7 cellular contexts compared by ENCODE assay signal in the genomic region with DNA sequence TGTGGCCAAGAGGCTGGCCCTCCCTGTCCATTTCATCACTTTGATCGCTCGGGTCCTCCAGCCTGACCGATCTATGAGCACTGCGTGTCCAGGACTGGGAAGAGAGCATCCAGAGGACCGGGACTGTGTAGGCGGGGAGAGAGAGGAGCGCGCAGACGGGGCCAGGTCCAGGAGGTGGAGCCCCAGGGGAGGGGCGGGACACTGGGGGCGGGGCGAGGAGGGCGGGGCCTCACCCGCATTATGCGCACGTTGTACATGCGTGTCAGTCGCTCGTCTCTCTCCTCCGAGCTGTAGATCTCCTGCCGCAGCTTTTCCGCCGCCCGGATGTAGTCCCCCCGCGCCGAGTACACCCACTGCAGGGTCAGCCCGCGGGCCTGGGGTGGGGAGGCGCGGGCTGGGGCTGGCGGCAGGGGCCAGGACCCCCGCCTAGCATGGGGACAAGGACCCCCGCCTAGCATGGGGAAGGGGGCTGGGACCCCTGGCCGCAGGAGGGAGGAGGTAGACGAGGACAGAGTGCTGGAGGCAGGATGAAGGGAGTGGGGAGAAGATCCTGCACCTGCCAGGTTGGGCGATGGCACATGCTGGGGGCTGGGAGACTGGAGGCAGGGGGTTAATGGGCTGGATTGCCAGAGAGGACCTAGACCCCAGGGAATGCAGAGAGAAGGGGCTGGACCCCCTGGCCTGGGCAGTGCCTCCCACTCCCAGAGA. TPM values are rescaled to one million over a fixed set of nuclear protein-coding genes. Genes with fewer than 3 reads are reported as not detected.
DNase-seq lines count a peak whose midpoint lies in the region; ATAC-seq lines count a peak whose summit lies in the region.

No MANE protein-coding gene starts in this region.

- H3K4me3 ChIP-seq in duodenal mucosa (ENCODE audit: low read depth in 1 of 2, low read length in 2 of 2), result peak overlapping the region; percentile 50

- no peak overlapping the region for H3K9ac ChIP-seq in duodenal mucosa (ENCODE audit: low read depth in 1 of 2, low read length in 2 of 2)

- no peak overlapping the region for H3K27ac ChIP-seq in duodenal mucosa (ENCODE audit: low read depth, low read length)

- H3K36me3 ChIP-seq in duodenal mucosa (ENCODE audit: control insufficient read depth in 1 of 2, insufficient read depth in 2 of 2, low read length in 2 of 2), result no peaks in the 10 kb centered on the region

- no peaks in the 10 kb centered on the region for H3K27me3 ChIP-seq in duodenal mucosa (ENCODE audit: control insufficient read depth in 1 of 2, insufficient read depth in 2 of 2, low read length in 2 of 2)

- peaks cover 0 to 8% of the 10 kb centered on the region in 2 donors for H3K4me1 ChIP-seq in duodenal mucosa (ENCODE audit: control insufficient read depth in 1 of 2, insufficient read depth in 2 of 2, low read length in 2 of 2)

- DNase-seq in NCI-H748 (lab: John Stamatoyannopoulos, UW; ENCODE audit: unreplicated experiment) (peak; percentile 86), memory B cell (ENCODE audit: low spot score in 2 of 2) (peak; percentile 43 to 49)
- DNase-seq in activated CD4-positive, alpha-beta memory T cell treated with anti-CD3 and anti-CD28 coated beads, Interleukin-2, amount 10 ng/mL, durations not matched to agents 7 days and 5 days, result peak; percentile 94
- DNase-seq in stimulated activated CD8-positive, alpha-beta memory T cell treated with anti-CD3 and anti-CD28 coated beads, Interleukin-15, amount 100 ng/mL, for 1 hour (ENCODE audit: low read depth), result peak; percentile 82

- no peaks in the 10 kb centered on the region for H3K9me3 ChIP-seq in duodenal mucosa (ENCODE audit: control insufficient read depth in 1 of 2, low read length in 2 of 2)

- peak overlapping the region; percentile 76 for H3K4me3 Mint-ChIP-seq in activated CD4-positive, alpha-beta memory T cell treated with anti-CD3 and anti-CD28 coated beads, Interleukin-2, amount 10 ng/mL, durations not matched to agents 7 days and 5 days
- H3K4me3 Mint-ChIP-seq in memory B cell, result peak overlapping the region; percentile 84

- POLR2A ChIA-PET in activated CD4-positive, alpha-beta memory T cell treated with anti-CD3 and anti-CD28 coated beads, Interleukin-2, amount 10 ng/mL, durations not matched to agents 7 days and 5 days (lab: Charles Lee), result interaction anchor here (0.8 to 7.3 kb wide), 17 partner anchors 8 to 198 kb away, joined by 3 to 140 read pairs (median 5); a partner anchor contains a TSS

- H3K4me1 Mint-ChIP-seq in activated CD4-positive, alpha-beta memory T cell treated with anti-CD3 and anti-CD28 coated beads, Interleukin-2, amount 10 ng/mL, durations not matched to agents 7 days and 5 days, result peaks cover 74% of the 10 kb centered on the region
- H3K4me1 Mint-ChIP-seq in memory B cell, result peaks cover 13% of the 10 kb centered on the region

- H3K36me3 Mint-ChIP-seq in activated CD4-positive, alpha-beta memory T cell treated with anti-CD3 and anti-CD28 coated beads, Interleukin-2, amount 10 ng/mL, durations not matched to agents 7 days and 5 days (ENCODE audit: low read depth), result peaks cover 33% of the 10 kb centered on the region
- peaks cover 1% of the 10 kb centered on the region for H3K36me3 Mint-ChIP-seq in memory B cell

- no peaks in the 10 kb centered on the region for H3K9me3 Mint-ChIP-seq in activated CD4-positive, alpha-beta memory T cell treated with anti-CD3 and anti-CD28 coated beads, Interleukin-2, amount 10 ng/mL, durations not matched to agents 7 days and 5 days
- no peaks in the 10 kb centered on the region for H3K9me3 Mint-ChIP-seq in memory B cell

- H3K27ac Mint-ChIP-seq in activated CD4-positive, alpha-beta memory T cell treated with anti-CD3 and anti-CD28 coated beads, Interleukin-2, amount 10 ng/mL, durations not matched to agents 7 days and 5 days, result peak overlapping the region; percentile 86
- H3K27ac Mint-ChIP-seq in memory B cell, result peak overlapping the region; percentile 73

- peak; percentile 85 for ATAC-seq in GM18867 (IDR thresholded peaks at IDR 0.05; ENCODE audit: unreplicated experiment)
- peak; percentile 87 for ATAC-seq in HG03108 (IDR thresholded peaks at IDR 0.05; ENCODE audit: unreplicated experiment)
- peak; percentile 98 for ATAC-seq in memory B cell (ENCODE audit: low read depth)

- CTCF ChIA-PET in activated CD4-positive, alpha-beta memory T cell treated with anti-CD3 and anti-CD28 coated beads, Interleukin-2, amount 10 ng/mL, durations not matched to agents 7 days and 5 days (lab: Charles Lee), result interaction anchor here (1.0 to 4.8 kb wide), 8 partner anchors 8 to 79 kb away, joined by 3 to 63 read pairs (median 5); a partner anchor contains a TSS

- no peaks in the 10 kb centered on the region for H3K27me3 Mint-ChIP-seq in activated CD4-positive, alpha-beta memory T cell treated with anti-CD3 and anti-CD28 coated beads, Interleukin-2, amount 10 ng/mL, durations not matched to agents 7 days and 5 days
- H3K27me3 Mint-ChIP-seq in memory B cell, result no peaks in the 10 kb centered on the region

RNA-seq across cellular contexts. Expression of a gene that starts 14.3 kb away (rescaled TPM):
- 10 to 100 TPM; 47.2 to 53.3 TPM for total RNA-seq in activated CD4-positive, alpha-beta memory T cell treated with anti-CD3 and anti-CD28 coated beads, Interleukin-2, amount 10 ng/mL, durations not matched to agents 7 days and 5 days

RNA-seq across cellular contexts. Expression of a gene that starts 14.7 kb away (rescaled TPM):
- total RNA-seq in activated CD4-positive, alpha-beta memory T cell treated with anti-CD3 and anti-CD28 coated beads, Interleukin-2, amount 10 ng/mL, durations not matched to agents 7 days and 5 days, result 1 to 10 TPM; 8.8 to 9.2 TPM

RNA-seq across cellular contexts. Expression of a gene that starts 24.5 kb away (rescaled TPM):
- total RNA-seq in activated CD4-positive, alpha-beta memory T cell treated with anti-CD3 and anti-CD28 coated beads, Interleukin-2, amount 10 ng/mL, durations not matched to agents 7 days and 5 days, result 10 to 100 TPM; 16.0 to 18.7 TPM

RNA-seq across cellular contexts. Expression of a gene that starts 29.6 kb away (rescaled TPM):
- total RNA-seq in activated CD4-positive, alpha-beta memory T cell treated with anti-CD3 and anti-CD28 coated beads, Interleukin-2, amount 10 ng/mL, durations not matched to agents 7 days and 5 days, result not detected

RNA-seq across cellular contexts. Expression of a gene that starts 40.6 kb away (rescaled TPM):
- total RNA-seq in activated CD4-positive, alpha-beta memory T cell treated with anti-CD3 and anti-CD28 coated beads, Interleukin-2, amount 10 ng/mL, durations not matched to agents 7 days and 5 days, result 1 to 10 TPM; 1.8 to 2.7 TPM
